Comparison of ENCODE assay signal across 17 cellular contexts in genomic region chr2:63844616-63845015, GRCh38. TPM values are rescaled to one million over a fixed set of nuclear protein-coding genes. Genes with fewer than 3 reads are reported as not detected.
A peak's percentile ranks its signal among the peaks of the same experiment; 100 is the strongest.
DNase-seq lines count a peak whose midpoint lies in the region; ATAC-seq and TF ChIP-seq lines count a peak whose summit lies in the region.
"Had no signal": no experiment of that assay in that cellular context is flagged by ENCODE, and none has a peak within 500 bp of the region (broad histone marks: within the 10 kb centered on the region; RNA-seq: fewer than 3 reads in every experiment).

No MANE protein-coding gene starts in this region.

- DNase-seq in heart right ventricle (no peak), Right ventricle myocardium superior (no peak), ascending aorta (ENCODE audit: low spot score in 2 of 2) (no peak), right lobe of liver (no peak), T-helper 9 cell (no peak), activated T-cell treated with anti-CD3 and anti-CD28 coated beads for 4 hours (no peak)
- DNase-seq: activated CD4-positive, CD25-positive, alpha-beta regulatory T cell; activated naive CD4-positive, alpha-beta T cell treated with Interleukin-2 at 50 U/mL for 16 hours; midbrain; NCI-H1105; NCI-H510A; SHP77 treated with DMSO at 0.1 percent for 48 hours; stimulated activated CD4-positive, alpha-beta T cell treated with anti-CD3 and anti-CD28 coated beads, Interleukin-12 subunit alpha, Interleukin-12 subunit beta, amount 100 ng/mL, for 4 hours; stimulated activated CD8-positive, alpha-beta memory T cell treated with anti-CD3 and anti-CD28 coated beads, Interleukin-4, amount 100 ng/mL, for 48 hours had no signal

- no peak for TF ChIP-seq POLR2A in right lobe of liver (IDR thresholded peaks at IDR 0.05)

- H3K27ac ChIP-seq in heart right ventricle (peak overlapping the region in 9 of 10 donors; percentile 4 to 100 (median 96)), ascending aorta (peak overlapping the region in 1 of 2 donors; percentile 9), right lobe of liver (peak overlapping the region in 2 of 3 donors; percentile 16 to 97), thymus (ENCODE audit: low read depth) (no peak overlapping the region)
- H3K27ac ChIP-seq: HL-60 had no signal

- ATAC-seq in heart right ventricle (no peak), Right ventricle myocardium superior (ENCODE audit: poor library complexity) (no peak), right lobe of liver (no peak), GM19463 (IDR thresholded peaks at IDR 0.05; ENCODE audit: unreplicated experiment) (no peak)

- intact Hi-C loops in heart right ventricle (cut with DNase I) = loop anchor here in 3 of 10 donors (5.0 to 10.0 kb wide), 3 partner anchors 147 to 260 kb away; partner anchors contain the start of genes MDH1 (in 1 of the 3) and WDPCP (in 1 of the 3)
- intact Hi-C loops in Right ventricle myocardium superior (cut with DNase I) = loop anchor here (5.0 kb wide), 1 partner anchor 147 kb away; no protein-coding TSS in a partner anchor
- intact Hi-C loops in ascending aorta (cut with DNase I) = loop anchor here (5.0 to 10.0 kb wide), 4 partner anchors 33 to 1140 kb away; partner anchors contain the start of genes EHBP1, MDH1 and WDPCP
- intact Hi-C loops in right lobe of liver (cut with DNase I) = no loop called here

- H3K36me3 ChIP-seq in heart right ventricle = no peaks in the 10 kb centered on the region
- no peaks in the 10 kb centered on the region for H3K36me3 ChIP-seq in ascending aorta
- peaks cover 0 to 2% (median 0%) of the 10 kb centered on the region in 4 donors for H3K36me3 ChIP-seq in right lobe of liver
- no peaks in the 10 kb centered on the region for H3K36me3 ChIP-seq in thymus (ENCODE audit: control insufficient read depth, insufficient read depth)

- peak overlapping the region in 7 of 10 donors; percentile 75 to 97 (median 88) for H3K4me3 ChIP-seq in heart right ventricle
- H3K4me3 ChIP-seq in ascending aorta = peak overlapping the region; percentile 27 to 91
- H3K4me3 ChIP-seq in right lobe of liver = peak overlapping the region; percentile 87 to 97 (median 89)
- H3K4me3 ChIP-seq in thymus (ENCODE audit: low read length) = peak overlapping the region; percentile 89

- 43 to 66% methylated on average over 3 of the region's 3 CpGs for WGBS in heart right ventricle, 2 donors
- 35% methylated on average over 3 of the region's 3 CpGs for WGBS in right lobe of liver (ENCODE audit: insufficient coverage, low coverage, low lambda C conversion rate, missing lambda C conversion rate)
- WGBS in thymus = 52% methylated on average over 3 of the region's 3 CpGs

- H3K27me3 ChIP-seq in heart right ventricle (no peaks in the 10 kb centered on the region), ascending aorta (no peaks in the 10 kb centered on the region), right lobe of liver (no peaks in the 10 kb centered on the region), thymus (ENCODE audit: control insufficient read depth, insufficient read depth) (no peaks in the 10 kb centered on the region)

- H3K4me1 ChIP-seq in heart right ventricle (peaks cover 4 to 73% (median 50%) of the 10 kb centered on the region in 9 donors), ascending aorta (peaks cover 0 to 30% of the 10 kb centered on the region in 2 donors), right lobe of liver (peaks cover 0 to 44% (median 1%) of the 10 kb centered on the region in 4 donors), thymus (ENCODE audit: control insufficient read depth, insufficient read depth, low read length) (peaks cover 7% of the 10 kb centered on the region)

- H3K9me3 ChIP-seq in heart right ventricle = no peaks in the 10 kb centered on the region
- H3K9me3 ChIP-seq in ascending aorta = no peaks in the 10 kb centered on the region
- no peaks in the 10 kb centered on the region for H3K9me3 ChIP-seq in right lobe of liver
- no peaks in the 10 kb centered on the region for H3K9me3 ChIP-seq in thymus (ENCODE audit: control insufficient read depth)

- TF ChIP-seq CTCF in heart right ventricle (IDR thresholded peaks at IDR 0.05) (no peak), ascending aorta (IDR thresholded peaks at IDR 0.05) (no peak), right lobe of liver (IDR thresholded peaks at IDR 0.05) (no peak)

RNA-seq across cellular contexts. Expression of gene UGP2, which starts 2.9 kb away (rescaled TPM):
- 100 to 1,000 TPM; 250 to 457 (median 371) TPM for total RNA-seq in heart right ventricle
- 100 to 1,000 TPM; 139 to 632 TPM for polyA plus RNA-seq in heart right ventricle
- 307 TPM for total RNA-seq in Right ventricle myocardium superior
- 25.7 TPM for total RNA-seq in ascending aorta
- total RNA-seq in right lobe of liver = 100 to 1,000 TPM; 276 to 691 (median 425) TPM
- polyA plus RNA-seq in thymus = 199 TPM

Comparison
In these comparisons a context has a peak if more than half of its experiments do, and no peak if none do; other contexts are left out.
1. intact Hi-C loops: an anchor here in Right ventricle myocardium superior (5.0 kb wide) and ascending aorta (5.0 to 10.0 kb wide); none called in right lobe of liver.